ENCODE assay signal across 16 cellular contexts in the genomic region with DNA sequence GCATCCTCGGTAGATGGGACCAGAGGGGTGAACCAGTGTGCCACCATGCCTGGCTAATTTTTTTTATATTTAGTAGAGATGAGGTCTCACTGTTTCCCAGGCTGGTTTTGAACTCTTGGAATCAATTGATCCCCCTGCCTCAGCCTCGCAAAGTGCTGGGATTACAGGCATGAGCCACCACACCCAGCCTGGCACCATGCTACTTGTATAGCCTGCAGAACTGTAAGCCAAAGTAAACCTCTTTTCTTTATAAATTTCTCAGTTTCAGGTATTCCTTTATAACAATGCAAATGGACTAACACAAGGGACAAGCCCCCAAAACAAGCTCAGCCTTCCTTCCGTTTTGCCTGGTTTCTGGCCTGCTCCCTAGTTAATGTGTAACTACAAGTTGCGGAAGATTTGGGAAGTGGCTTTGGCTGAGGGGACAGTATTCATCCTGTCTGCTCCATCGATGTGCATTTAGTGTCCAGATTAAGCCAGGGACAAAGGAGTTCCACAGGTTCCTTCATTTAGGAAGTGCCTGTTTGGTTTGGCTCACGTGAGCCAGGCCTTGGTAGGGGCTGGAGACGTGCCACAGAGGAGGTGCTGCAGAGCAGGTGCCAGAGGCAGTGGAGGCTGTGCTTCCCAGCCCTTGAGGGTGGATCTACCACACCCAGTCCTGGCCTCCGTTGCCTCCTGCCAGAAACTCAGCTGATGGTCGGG. TPM values are rescaled to one million over a fixed set of nuclear protein-coding genes. Genes with fewer than 3 reads are reported as not detected.
DNase-seq lines count a peak whose midpoint lies in the region; TF ChIP-seq lines count a peak whose summit lies in the region.
"Had no signal": no experiment of that assay in that cellular context is flagged by ENCODE, and none has a peak within 500 bp of the region (broad histone marks: within the 10 kb centered on the region; RNA-seq: fewer than 3 reads in every experiment).

No MANE protein-coding gene starts in this region.

- H3K9me3 Mint-ChIP-seq in osteocyte (ENCODE audit: unreplicated experiment), result no peaks in the 10 kb centered on the region

- peaks cover 34% of the 10 kb centered on the region for H3K27me3 Mint-ChIP-seq in osteocyte (ENCODE audit: unreplicated experiment)

- peaks cover 7% of the 10 kb centered on the region for H3K4me1 Mint-ChIP-seq in osteocyte (ENCODE audit: unreplicated experiment)

- H3K27ac Mint-ChIP-seq in osteocyte (ENCODE audit: unreplicated experiment), result no peak overlapping the region
- H3K27ac Mint-ChIP-seq: B cell had no signal

- no peak overlapping the region for H3K4me3 Mint-ChIP-seq in osteocyte (ENCODE audit: unreplicated experiment)
- H3K4me3 Mint-ChIP-seq: B cell had no signal

- no peaks in the 10 kb centered on the region for H3K36me3 Mint-ChIP-seq in osteocyte (ENCODE audit: unreplicated experiment)

- DNase-seq in DMS53 (lab: John Stamatoyannopoulos, UW) (peak; percentile 85), NCI-H1092 treated with DMSO at 0.1 percent for 48 hours (lab: John Stamatoyannopoulos, UW) (peak; percentile 33), iPS-NIHi11 (ENCODE audit: low spot score) (peak; percentile 28), osteocyte (ENCODE audit: extremely low spot score, unreplicated experiment) (peak; percentile 73), Kasumi-1 (lab: John Stamatoyannopoulos, UW) (no peak), NCI-H446 (lab: John Stamatoyannopoulos, UW) (no peak), CD1c-positive myeloid dendritic cell (ENCODE audit: extremely low spot score) (no peak)
- no peak for DNase-seq in activated naive CD4-positive, alpha-beta T cell (lab: John Stamatoyannopoulos, UW)
- DNase-seq: dermis blood vessel endothelial cell; DMS79; foreskin fibroblast; NCI-H1694; SJCRH30; stimulated activated CD4-positive, alpha-beta T cell treated with anti-CD3 and anti-CD28 coated beads, Interleukin-2, amount 100 ng/mL, for 48 hours had no signal

- no peak for TF ChIP-seq CTCF in osteocyte (IDR thresholded peaks at IDR 0.05)

RNA-seq across cellular contexts. Expression of a gene that starts 4.4 kb away (rescaled TPM):
- total RNA-seq in osteocyte, result not detected in 2 replicates
- total RNA-seq: dermis blood vessel endothelial cell; T-helper 2 cell treated with Interferon-gamma antibody and Interleukin-4, amounts not matched to agents 100 ng/mL and 5 ng/mL, for 36 hours had no signal

RNA-seq across cellular contexts. Expression of a gene that starts 59.8 kb away (rescaled TPM):
- total RNA-seq in osteocyte, result not detected in 2 replicates
- total RNA-seq: dermis blood vessel endothelial cell; SJCRH30; T-helper 2 cell treated with Interferon-gamma antibody and Interleukin-4, amounts not matched to agents 100 ng/mL and 5 ng/mL, for 36 hours had no signal

Comparison
In these comparisons a context has a peak if more than half of its experiments do, and no peak if none do; other contexts are left out.
1. DNase-seq: peak in DMS53 (single experiment), NCI-H1092 treated with DMSO at 0.1 percent for 48 hours (single experiment), iPS-NIHi11 (single experiment) and osteocyte (single experiment); none in Kasumi-1 (0 of 2), activated naive CD4-positive, alpha-beta T cell (0 of 4), NCI-H446 (0 of 2) and CD1c-positive myeloid dendritic cell (single experiment).